In the genomic region with DNA sequence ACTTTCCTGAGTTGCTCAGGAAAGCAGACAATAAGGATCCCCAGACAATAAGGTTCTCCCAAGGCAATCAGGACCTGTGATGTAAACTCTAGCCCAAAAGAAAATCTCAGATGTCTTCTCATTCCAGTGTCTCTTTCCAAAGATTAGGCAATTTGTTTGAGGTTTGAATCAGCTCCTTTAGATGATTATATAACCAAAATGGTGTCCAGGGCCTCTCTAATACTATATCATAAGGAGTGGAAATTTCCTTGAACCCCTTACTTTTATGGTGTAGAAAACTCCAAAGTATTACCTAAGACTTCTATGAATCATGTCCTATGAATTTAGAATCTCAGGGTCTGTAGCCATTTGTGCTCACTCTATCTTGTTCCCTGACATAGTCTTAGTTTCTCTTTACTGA, we compare ENCODE assay signal across 1 cellular context.
TF ChIP-seq lines count a peak whose summit lies in the region.

No MANE protein-coding gene starts in this region.

TF ChIP-seq in GM23338, 12 proteins besides CTCF, POLR2A, EP300 and RAD21 (continued from another document):
- TF ChIP-seq, protein P1, sequence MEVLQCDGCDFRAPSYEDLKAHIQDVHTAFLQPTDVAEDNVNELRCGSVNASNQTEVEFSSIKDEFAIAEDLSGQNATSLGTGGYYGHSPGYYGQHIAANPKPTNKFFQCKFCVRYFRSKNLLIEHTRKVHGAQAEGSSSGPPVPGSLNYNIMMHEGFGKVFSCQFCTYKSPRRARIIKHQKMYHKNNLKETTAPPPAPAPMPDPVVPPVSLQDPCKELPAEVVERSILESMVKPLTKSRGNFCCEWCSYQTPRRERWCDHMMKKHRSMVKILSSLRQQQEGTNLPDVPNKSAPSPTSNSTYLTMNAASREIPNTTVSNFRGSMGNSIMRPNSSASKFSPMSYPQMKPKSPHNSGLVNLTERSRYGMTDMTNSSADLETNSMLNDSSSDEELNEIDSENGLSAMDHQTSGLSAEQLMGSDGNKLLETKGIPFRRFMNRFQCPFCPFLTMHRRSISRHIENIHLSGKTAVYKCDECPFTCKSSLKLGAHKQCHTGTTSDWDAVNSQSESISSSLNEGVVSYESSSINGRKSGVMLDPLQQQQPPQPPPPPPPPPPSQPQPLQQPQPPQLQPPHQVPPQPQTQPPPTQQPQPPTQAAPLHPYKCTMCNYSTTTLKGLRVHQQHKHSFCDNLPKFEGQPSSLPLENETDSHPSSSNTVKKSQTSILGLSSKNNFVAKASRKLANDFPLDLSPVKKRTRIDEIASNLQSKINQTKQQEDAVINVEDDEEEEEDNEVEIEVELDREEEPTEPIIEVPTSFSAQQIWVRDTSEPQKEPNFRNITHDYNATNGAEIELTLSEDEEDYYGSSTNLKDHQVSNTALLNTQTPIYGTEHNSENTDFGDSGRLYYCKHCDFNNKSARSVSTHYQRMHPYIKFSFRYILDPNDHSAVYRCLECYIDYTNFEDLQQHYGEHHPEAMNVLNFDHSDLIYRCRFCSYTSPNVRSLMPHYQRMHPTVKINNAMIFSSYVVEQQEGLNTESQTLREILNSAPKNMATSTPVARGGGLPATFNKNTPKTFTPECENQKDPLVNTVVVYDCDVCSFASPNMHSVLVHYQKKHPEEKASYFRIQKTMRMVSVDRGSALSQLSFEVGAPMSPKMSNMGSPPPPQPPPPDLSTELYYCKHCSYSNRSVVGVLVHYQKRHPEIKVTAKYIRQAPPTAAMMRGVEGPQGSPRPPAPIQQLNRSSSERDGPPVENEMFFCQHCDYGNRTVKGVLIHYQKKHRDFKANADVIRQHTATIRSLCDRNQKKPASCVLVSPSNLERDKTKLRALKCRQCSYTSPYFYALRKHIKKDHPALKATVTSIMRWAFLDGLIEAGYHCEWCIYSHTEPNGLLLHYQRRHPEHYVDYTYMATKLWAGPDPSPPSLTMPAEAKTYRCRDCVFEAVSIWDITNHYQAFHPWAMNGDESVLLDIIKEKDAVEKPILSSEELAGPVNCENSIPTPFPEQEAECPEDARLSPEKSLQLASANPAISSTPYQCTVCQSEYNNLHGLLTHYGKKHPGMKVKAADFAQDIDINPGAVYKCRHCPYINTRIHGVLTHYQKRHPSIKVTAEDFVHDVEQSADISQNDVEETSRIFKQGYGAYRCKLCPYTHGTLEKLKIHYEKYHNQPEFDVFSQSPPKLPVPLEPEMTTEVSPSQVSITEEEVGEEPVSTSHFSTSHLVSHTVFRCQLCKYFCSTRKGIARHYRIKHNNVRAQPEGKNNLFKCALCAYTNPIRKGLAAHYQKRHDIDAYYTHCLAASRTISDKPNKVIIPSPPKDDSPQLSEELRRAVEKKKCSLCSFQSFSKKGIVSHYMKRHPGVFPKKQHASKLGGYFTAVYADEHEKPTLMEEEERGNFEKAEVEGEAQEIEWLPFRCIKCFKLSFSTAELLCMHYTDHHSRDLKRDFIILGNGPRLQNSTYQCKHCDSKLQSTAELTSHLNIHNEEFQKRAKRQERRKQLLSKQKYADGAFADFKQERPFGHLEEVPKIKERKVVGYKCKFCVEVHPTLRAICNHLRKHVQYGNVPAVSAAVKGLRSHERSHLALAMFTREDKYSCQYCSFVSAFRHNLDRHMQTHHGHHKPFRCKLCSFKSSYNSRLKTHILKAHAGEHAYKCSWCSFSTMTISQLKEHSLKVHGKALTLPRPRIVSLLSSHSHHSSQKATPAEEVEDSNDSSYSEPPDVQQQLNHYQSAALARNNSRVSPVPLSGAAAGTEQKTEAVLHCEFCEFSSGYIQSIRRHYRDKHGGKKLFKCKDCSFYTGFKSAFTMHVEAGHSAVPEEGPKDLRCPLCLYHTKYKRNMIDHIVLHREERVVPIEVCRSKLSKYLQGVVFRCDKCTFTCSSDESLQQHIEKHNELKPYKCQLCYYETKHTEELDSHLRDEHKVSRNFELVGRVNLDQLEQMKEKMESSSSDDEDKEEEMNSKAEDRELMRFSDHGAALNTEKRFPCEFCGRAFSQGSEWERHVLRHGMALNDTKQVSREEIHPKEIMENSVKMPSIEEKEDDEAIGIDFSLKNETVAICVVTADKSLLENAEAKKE (CRISPR knock-in tag; IDR thresholded peaks at IDR 0.05) = no peak
- TF ChIP-seq, protein P2, sequence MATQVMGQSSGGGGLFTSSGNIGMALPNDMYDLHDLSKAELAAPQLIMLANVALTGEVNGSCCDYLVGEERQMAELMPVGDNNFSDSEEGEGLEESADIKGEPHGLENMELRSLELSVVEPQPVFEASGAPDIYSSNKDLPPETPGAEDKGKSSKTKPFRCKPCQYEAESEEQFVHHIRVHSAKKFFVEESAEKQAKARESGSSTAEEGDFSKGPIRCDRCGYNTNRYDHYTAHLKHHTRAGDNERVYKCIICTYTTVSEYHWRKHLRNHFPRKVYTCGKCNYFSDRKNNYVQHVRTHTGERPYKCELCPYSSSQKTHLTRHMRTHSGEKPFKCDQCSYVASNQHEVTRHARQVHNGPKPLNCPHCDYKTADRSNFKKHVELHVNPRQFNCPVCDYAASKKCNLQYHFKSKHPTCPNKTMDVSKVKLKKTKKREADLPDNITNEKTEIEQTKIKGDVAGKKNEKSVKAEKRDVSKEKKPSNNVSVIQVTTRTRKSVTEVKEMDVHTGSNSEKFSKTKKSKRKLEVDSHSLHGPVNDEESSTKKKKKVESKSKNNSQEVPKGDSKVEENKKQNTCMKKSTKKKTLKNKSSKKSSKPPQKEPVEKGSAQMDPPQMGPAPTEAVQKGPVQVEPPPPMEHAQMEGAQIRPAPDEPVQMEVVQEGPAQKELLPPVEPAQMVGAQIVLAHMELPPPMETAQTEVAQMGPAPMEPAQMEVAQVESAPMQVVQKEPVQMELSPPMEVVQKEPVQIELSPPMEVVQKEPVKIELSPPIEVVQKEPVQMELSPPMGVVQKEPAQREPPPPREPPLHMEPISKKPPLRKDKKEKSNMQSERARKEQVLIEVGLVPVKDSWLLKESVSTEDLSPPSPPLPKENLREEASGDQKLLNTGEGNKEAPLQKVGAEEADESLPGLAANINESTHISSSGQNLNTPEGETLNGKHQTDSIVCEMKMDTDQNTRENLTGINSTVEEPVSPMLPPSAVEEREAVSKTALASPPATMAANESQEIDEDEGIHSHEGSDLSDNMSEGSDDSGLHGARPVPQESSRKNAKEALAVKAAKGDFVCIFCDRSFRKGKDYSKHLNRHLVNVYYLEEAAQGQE (IDR thresholded peaks at IDR 0.05; ENCODE audit: unreplicated experiment) = no peak
- no peak for TF ChIP-seq POLR2AphosphoS5 (IDR thresholded peaks at IDR 0.05; ENCODE audit: low read depth)
- TF ChIP-seq, protein P3, sequence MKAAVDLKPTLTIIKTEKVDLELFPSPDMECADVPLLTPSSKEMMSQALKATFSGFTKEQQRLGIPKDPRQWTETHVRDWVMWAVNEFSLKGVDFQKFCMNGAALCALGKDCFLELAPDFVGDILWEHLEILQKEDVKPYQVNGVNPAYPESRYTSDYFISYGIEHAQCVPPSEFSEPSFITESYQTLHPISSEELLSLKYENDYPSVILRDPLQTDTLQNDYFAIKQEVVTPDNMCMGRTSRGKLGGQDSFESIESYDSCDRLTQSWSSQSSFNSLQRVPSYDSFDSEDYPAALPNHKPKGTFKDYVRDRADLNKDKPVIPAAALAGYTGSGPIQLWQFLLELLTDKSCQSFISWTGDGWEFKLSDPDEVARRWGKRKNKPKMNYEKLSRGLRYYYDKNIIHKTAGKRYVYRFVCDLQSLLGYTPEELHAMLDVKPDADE (IDR thresholded peaks at IDR 0.05) = no peak
